Comparison of ENCODE assay signal across 23 cellular contexts in the genomic region with DNA sequence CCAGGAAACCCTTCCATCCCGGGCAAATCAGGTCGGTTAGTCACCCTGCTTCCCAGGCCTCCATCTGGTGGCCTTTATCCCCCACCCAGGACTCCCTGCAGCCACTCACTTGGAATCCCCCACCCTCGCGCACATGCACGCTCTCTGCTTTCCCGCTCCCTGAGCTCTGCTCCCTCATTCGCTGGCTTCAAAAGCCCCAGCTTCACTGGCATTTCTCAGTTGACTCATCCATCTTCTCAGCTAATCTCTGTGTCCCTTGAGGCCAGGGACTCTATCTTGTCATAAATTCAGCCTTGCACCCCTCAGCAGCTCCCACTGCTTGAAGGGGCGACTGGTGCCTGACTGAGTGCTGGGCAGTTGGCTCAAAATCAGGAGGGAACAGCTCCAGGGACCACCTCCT. TPM values are rescaled to one million over a fixed set of nuclear protein-coding genes. Genes with fewer than 3 reads are reported as not detected.
DNase-seq lines count a peak whose midpoint lies in the region; ATAC-seq, FAIRE-seq and TF ChIP-seq lines count a peak whose summit lies in the region.
"Had no signal": no experiment of that assay in that cellular context is flagged by ENCODE, and none has a peak within 500 bp of the region (broad histone marks: within the 10 kb centered on the region; RNA-seq: fewer than 3 reads in every experiment).

No MANE protein-coding gene starts in this region.

- no peak for ATAC-seq in HepG2
- ATAC-seq in right lobe of liver: no peak
- ATAC-seq in activated T-helper 17 cell treated with anti-CD3 and anti-CD28 coated beads, Interleukin-2, amount 50 U/mL, for 72 hours (replicated peaks): peak; percentile 46

- in situ Hi-C loops in HepG2 (cut with HindIII; ENCODE audit: extremely low pct_ligation_motif_present, low pct_unique_long_range_greater_than_20kb): no loop called here

- H3K4me3 ChIP-seq in HepG2 (replicated peaks in 1 of 3; ENCODE audit: insufficient read depth in 1 of 3, low read depth in 2 of 3, low read length in 3 of 3): no peak overlapping the region
- H3K4me3 ChIP-seq in right lobe of liver: no peak overlapping the region
- no peak overlapping the region for H3K4me3 ChIP-seq in stomach
- H3K4me3 ChIP-seq: BLaER1 treated with 17β-estradiol and CSF1 and Interleukin-3, amounts not matched to agents 10 nM and 100 nM; MG63; Peyer's patch; SJSA1 had no signal

- BruUV-seq in HepG2 (replicated peaks; lab: Mats Ljungman, UMichigan): no TSS peak

- H3K79me2 ChIP-seq in HepG2 (ENCODE audit: insufficient read depth, low read length): no peaks in the 10 kb centered on the region

- H3K4me2 ChIP-seq in HepG2 (ENCODE audit: low read depth, low read length): no peak overlapping the region
- H3K4me2 ChIP-seq: BLaER1 treated with 17β-estradiol and CSF1 and Interleukin-3, amounts not matched to agents 10 nM and 100 nM had no signal

- H3K27me3 ChIP-seq in HepG2 (ENCODE audit: control insufficient read depth in 1 of 2, insufficient read depth in 2 of 2, low read length in 2 of 2) (peaks cover 2 to 20% of the 10 kb centered on the region in 2 experiments; a peak in 3 of 5 replicates), right lobe of liver (no peaks in the 10 kb centered on the region), stomach (peaks cover 0 to 67% (median 19%) of the 10 kb centered on the region in 3 donors)
- H3K27me3 ChIP-seq: Peyer's patch had no signal

- H2AFZ ChIP-seq in HepG2 (ENCODE audit: low read length): no peak overlapping the region

- intact Hi-C loops in HepG2 (cut with micrococcal nuclease; ENCODE audit: unreplicated experiment) (no loop called here), right lobe of liver (cut with DNase I) (no loop called here), stomach (cut with DNase I; ENCODE audit: low total_unique reads) (no loop called here)

- H3K27me3 Mint-ChIP-seq in activated T-helper 17 cell treated with anti-CD3 and anti-CD28 coated beads, Interleukin-2, amount 50 U/mL, for 72 hours: peaks cover 56% of the 10 kb centered on the region
- H3K27me3 Mint-ChIP-seq in osteocyte (ENCODE audit: unreplicated experiment): peaks cover 79% of the 10 kb centered on the region

- CTCF ChIA-PET in HepG2 (lab: Yijun Ruan, JAX; ENCODE audit: low intra/inter-chr PET ratio, low total read pairs): no interaction called here

- TF ChIP-seq EP300 in HepG2 (IDR thresholded peaks at IDR 0.05; ENCODE audit: low read depth in 2 of 2, low read length in 2 of 2) (no peak), HepG2 (CRISPR knock-in tag; IDR thresholded peaks at IDR 0.05; ENCODE audit: borderline replicate concordance) (no peak), stomach (IDR thresholded peaks at IDR 0.05) (no peak)

- POLR2A ChIA-PET in HepG2 (lab: Yijun Ruan, JAX): no interaction called here

- TF ChIP-seq CTCF in HepG2 (CRISPR knock-in tag; IDR thresholded peaks at IDR 0.05): no peak
- no peak for TF ChIP-seq CTCF in right lobe of liver (IDR thresholded peaks at IDR 0.05)
- no peak for TF ChIP-seq CTCF in osteocyte (IDR thresholded peaks at IDR 0.05)
- no peak for TF ChIP-seq CTCF in stomach (IDR thresholded peaks at IDR 0.05)

- H3K4me1 Mint-ChIP-seq in activated T-helper 17 cell treated with anti-CD3 and anti-CD28 coated beads, Interleukin-2, amount 50 U/mL, for 72 hours: peaks cover 21% of the 10 kb centered on the region
- H3K4me1 Mint-ChIP-seq in osteocyte (ENCODE audit: unreplicated experiment): peaks cover 7% of the 10 kb centered on the region

- H3K27ac Mint-ChIP-seq in activated T-helper 17 cell treated with anti-CD3 and anti-CD28 coated beads, Interleukin-2, amount 50 U/mL, for 72 hours: no peak overlapping the region
- H3K27ac Mint-ChIP-seq in osteocyte (ENCODE audit: unreplicated experiment): no peak overlapping the region

- FAIRE-seq in HepG2 (lab: Jason Lieb, UNC): no peak
- FAIRE-seq: D721Med, HTR-8/SVneo had no signal

- TF ChIP-seq RAD21 in HepG2 (CRISPR knock-in tag; IDR thresholded peaks at IDR 0.05): no peak

- no peaks in the 10 kb centered on the region for H3K36me3 ChIP-seq in HepG2 (replicated peaks in 1 of 2; ENCODE audit: control insufficient read depth in 1 of 2, insufficient read depth in 2 of 2, low read length in 2 of 2)
- no peaks in the 10 kb centered on the region for H3K36me3 ChIP-seq in right lobe of liver
- no peaks in the 10 kb centered on the region for H3K36me3 ChIP-seq in stomach
- H3K36me3 ChIP-seq: BLaER1 treated with 17β-estradiol and CSF1 and Interleukin-3, amounts not matched to agents 10 nM and 100 nM; MG63; Peyer's patch; SJSA1 had no signal

- no peaks in the 10 kb centered on the region for H3K9me3 Mint-ChIP-seq in activated T-helper 17 cell treated with anti-CD3 and anti-CD28 coated beads, Interleukin-2, amount 50 U/mL, for 72 hours
- H3K9me3 Mint-ChIP-seq in osteocyte (ENCODE audit: unreplicated experiment): peaks cover 3% of the 10 kb centered on the region

- H3K9ac ChIP-seq in HepG2 (ENCODE audit: insufficient read depth, low read depth, low read length): no peak overlapping the region
- H3K9ac ChIP-seq: BLaER1 treated with 17β-estradiol and CSF1 and Interleukin-3, amounts not matched to agents 10 nM and 100 nM had no signal

- no peaks in the 10 kb centered on the region for H3K9me3 ChIP-seq in HepG2 (ENCODE audit: low read length)
- no peaks in the 10 kb centered on the region for H3K9me3 ChIP-seq in right lobe of liver
- H3K9me3 ChIP-seq in stomach: no peaks in the 10 kb centered on the region
- H3K9me3 ChIP-seq: MG63, Peyer's patch, SJSA1 had no signal

- TF ChIP-seq POLR2A in HepG2 (IDR thresholded peaks at IDR 0.05; ENCODE audit: insufficient read depth in 1 of 2, low read depth in 2 of 2, low read length in 2 of 2): no peak
- TF ChIP-seq POLR2A in right lobe of liver (IDR thresholded peaks at IDR 0.05): no peak
- no peak for TF ChIP-seq POLR2A in stomach (IDR thresholded peaks at IDR 0.05)

- DNase-seq in HepG2 (ENCODE audit: low spot score) (no peak), right lobe of liver (no peak), osteocyte (ENCODE audit: extremely low spot score, unreplicated experiment) (peak; percentile 64), GM19238 (ENCODE audit: insufficient read length, low spot score) (no peak), GDM1 (lab: John Stamatoyannopoulos, UW) (no peak), stomach (no peak)
- DNase-seq: DMS79; HCEC 1CT; Kasumi-1; MG63; NCI-H1092; NCI-H2081; NCI-H2171 treated with DMSO at 0.1 percent for 48 hours; NCI-H446 treated with DMSO at 0.1 percent for 48 hours; NCI-H69; NK-92 treated with Interleukin-12 subunit alpha and Interleukin-12 subunit beta, amount 100 ng/mL, for 24 hours; Peyer's patch had no signal

- 61% methylated on average over 8 of the region's 8 CpGs for WGBS in HepG2 (ENCODE audit: low lambda C conversion rate)
- 66% methylated on average over 6 of the region's 8 CpGs for WGBS in right lobe of liver (ENCODE audit: insufficient coverage, low coverage, low lambda C conversion rate, missing lambda C conversion rate)
- 80 to 93% (median 90%) methylated on average over 8 of the region's 8 CpGs for WGBS in stomach, 5 donors

- no peaks in the 10 kb centered on the region for H4K20me1 ChIP-seq in HepG2 (ENCODE audit: insufficient read depth, low read length)

- H3K27ac ChIP-seq in HepG2 (ENCODE audit: extremely low read length, insufficient read depth, low read length) (no peak overlapping the region), right lobe of liver (no peak overlapping the region), stomach (no peak overlapping the region)
- H3K27ac ChIP-seq: BLaER1 treated with 17β-estradiol and CSF1 and Interleukin-3, amounts not matched to agents 10 nM and 100 nM; Peyer's patch; SJSA1 had no signal

- H3K4me1 ChIP-seq in HepG2 (ENCODE audit: insufficient read depth, low read length) (peaks cover 37% of the 10 kb centered on the region), right lobe of liver (peaks cover 0 to 7% (median 0%) of the 10 kb centered on the region in 4 donors), stomach (peaks cover 8 to 25% (median 18%) of the 10 kb centered on the region in 4 donors)

- H3K36me3 Mint-ChIP-seq in activated T-helper 17 cell treated with anti-CD3 and anti-CD28 coated beads, Interleukin-2, amount 50 U/mL, for 72 hours (ENCODE audit: low read depth): no peaks in the 10 kb centered on the region
- H3K36me3 Mint-ChIP-seq in osteocyte (ENCODE audit: unreplicated experiment): no peaks in the 10 kb centered on the region
- H3K36me3 Mint-ChIP-seq: IgD-negative memory B cell had no signal

- H3K4me3 Mint-ChIP-seq in activated T-helper 17 cell treated with anti-CD3 and anti-CD28 coated beads, Interleukin-2, amount 50 U/mL, for 72 hours: peak overlapping the region; percentile 1
- no peak overlapping the region for H3K4me3 Mint-ChIP-seq in osteocyte (ENCODE audit: unreplicated experiment)
- H3K4me3 Mint-ChIP-seq: IgD-negative memory B cell had no signal

RNA-seq across cellular contexts. Expression of a gene that starts 41.5 kb away (rescaled TPM):
- total RNA-seq in HepG2 (2016; rRNA removed; fragmentation: Illumina TruSeq; extraction: Trizol): 6.6 and 10.1 TPM in 2 replicates
- total RNA-seq in HepG2 (2016; cell fraction: cytosol; rRNA removed; fragmentation: Illumina TruSeq; extraction: Trizol; ENCODE audit: low read depth): 4.5 and 5.3 TPM in 2 replicates
- 6.8 TPM in 2 replicates for total RNA-seq in HepG2 (2016; cell fraction: insoluble cytoplasmic fraction; rRNA removed; fragmentation: Illumina TruSeq; extraction: Trizol)
- total RNA-seq in HepG2 (2016; cell fraction: membrane; rRNA removed; fragmentation: Illumina TruSeq; extraction: Trizol): 12.9 and 14.7 TPM in 2 replicates
- total RNA-seq in HepG2 (2016; cell fraction: nucleus; rRNA removed; fragmentation: Illumina TruSeq; extraction: Trizol): 5.4 and 5.6 TPM in 2 replicates
- 22.0 and 22.2 TPM in 2 replicates for polyA plus RNA-seq in HepG2 (2011; rRNA removed)
- 13.1 and 16.9 TPM in 2 replicates for polyA plus RNA-seq in HepG2 (2011; cell fraction: cytosol; rRNA removed)
- 9.3 and 11.4 TPM in 2 replicates for polyA plus RNA-seq in HepG2 (2011; cell fraction: nucleus; rRNA removed)
- 39.3 and 44.8 TPM in 2 replicates for polyA plus RNA-seq in HepG2 (2012)
- polyA plus RNA-seq in HepG2 (2016; cell fraction: cytosol; fragmentation: Illumina TruSeq; extraction: Trizol; ENCODE audit: low read depth): 6.1 and 7.9 TPM in 2 replicates
- polyA plus RNA-seq in HepG2 (2016; cell fraction: insoluble cytoplasmic fraction; fragmentation: Illumina TruSeq; extraction: Trizol; ENCODE audit: low read depth): 7.9 and 8.0 TPM in 2 replicates
- 12.7 and 14.2 TPM in 2 replicates for polyA plus RNA-seq in HepG2 (2016; cell fraction: membrane; fragmentation: Illumina TruSeq; extraction: Trizol; ENCODE audit: low read depth)
- 16.1 and 16.4 TPM in 2 replicates for polyA plus RNA-seq in HepG2 (2016; cell fraction: nucleus; fragmentation: Illumina TruSeq; extraction: Trizol; ENCODE audit: insufficient read depth, low read depth)
- 12.4 and 19.6 TPM in 2 replicates for polyA minus RNA-seq in HepG2 (2011; rRNA and poly(A)+ RNA removed; ENCODE audit: low replicate concordance)
- polyA minus RNA-seq in HepG2 (2011; cell fraction: cytosol; rRNA and poly(A)+ RNA removed): 23.8 and 27.6 TPM in 2 replicates
- polyA minus RNA-seq in HepG2 (2011; cell fraction: nucleus; rRNA and poly(A)+ RNA removed): 25.0 and 35.5 TPM in 2 replicates
- 10 to 100 TPM; 17.1 to 32.6 (median 26.5) TPM for total RNA-seq in right lobe of liver
- 100 to 1,000 TPM in 1 of 2 donors, 10 to 100 TPM in 1; 32.5 to 130 TPM for total RNA-seq in activated T-helper 17 cell treated with anti-CD3 and anti-CD28 coated beads, Interleukin-2, amount 50 U/mL, for 72 hours
- 31.9 and 32.2 TPM in 2 replicates for total RNA-seq in osteocyte
- 100 to 1,000 TPM in 1 of 5 donors, 10 to 100 TPM in 3, 1 to 10 TPM in 1; 3.5 to 163 (median 48.8) TPM for total RNA-seq in stomach
- 10 to 100 TPM; 17.1 to 62.0 (median 19.7) TPM for polyA plus RNA-seq in stomach
